ENCODE assay signal across 31 cellular contexts in the genomic region with DNA sequence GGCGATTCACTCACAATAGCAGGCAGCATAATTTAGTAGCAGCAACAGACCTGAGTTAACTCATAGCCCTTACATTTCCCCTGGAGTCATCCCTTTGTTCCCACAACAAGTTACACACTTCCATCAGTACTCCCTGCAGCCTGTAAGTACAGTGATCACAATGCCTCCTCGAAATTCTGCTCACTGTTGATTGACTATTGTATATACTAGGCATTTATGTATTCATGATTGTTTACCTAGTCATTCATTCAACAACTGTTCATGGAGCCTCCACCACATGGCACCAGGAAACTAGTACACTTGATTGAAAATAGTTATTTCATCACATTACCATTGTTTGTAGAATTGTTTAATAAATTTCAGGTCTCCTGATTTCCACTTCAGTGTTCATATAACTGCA.
A peak's percentile ranks its signal among the peaks of the same experiment; 100 is the strongest.
DNase-seq lines count a peak whose midpoint lies in the region; ATAC-seq, FAIRE-seq and TF ChIP-seq lines count a peak whose summit lies in the region.
"Had no signal": no experiment of that assay in that cellular context is flagged by ENCODE, and none has a peak within 500 bp of the region (broad histone marks: within the 10 kb centered on the region; RNA-seq: fewer than 3 reads in every experiment).

No MANE protein-coding gene starts in this region.

- no peaks in the 10 kb centered on the region for H3K36me3 ChIP-seq in mammary epithelial cell (ENCODE audit: insufficient read depth, low read length)
- H3K36me3 ChIP-seq in H1 (ENCODE audit: control insufficient read depth in 2 of 4, insufficient read depth in 4 of 4, low read length in 3 of 4): no peaks in the 10 kb centered on the region
- H3K36me3 ChIP-seq: HAP-1, right atrium auricular region, suprapubic skin, upper lobe of right lung had no signal

- dilution Hi-C loops in mammary epithelial cell (cut with HindIII; ENCODE audit: low sequenced_read_pairs): no loop called here

- H3K27ac Mint-ChIP-seq in MCF 10A (ENCODE audit: low read depth, unreplicated experiment): no peak overlapping the region
- H3K27ac Mint-ChIP-seq in T-cell: no peak overlapping the region
- H3K27ac Mint-ChIP-seq: activated CD4-positive, alpha-beta memory T cell treated with anti-CD3 and anti-CD28 coated beads for 36 hours; activated naive CD8-positive, alpha-beta T cell treated with anti-CD3 and anti-CD28 coated beads, Interleukin-2, amount 50 U/mL, for 24 hours; CD4-positive, alpha-beta T cell; effector memory CD8-positive, alpha-beta T cell; T-helper 2 cell treated with Interferon-gamma antibody and Interleukin-4, amounts not matched to agents 5 μg/mL and 100 μg/mL, for 36 hours had no signal

- BruUV-seq in mammary epithelial cell (replicated peaks; lab: Mats Ljungman, UMichigan) (no TSS peak), MCF 10A (replicated peaks; lab: Mats Ljungman, UMichigan) (no TSS peak)

- no peak overlapping the region for H2BK5ac ChIP-seq in H1 (ENCODE audit: low read depth, low read length)

- no peaks in the 10 kb centered on the region for H3K9me3 ChIP-seq in mammary epithelial cell (replicated peaks; ENCODE audit: insufficient read depth, low read length)
- H3K9me3 ChIP-seq in H1 (ENCODE audit: insufficient read depth in 2 of 2, low read depth in 1 of 2, low read length in 1 of 2): no peaks in the 10 kb centered on the region
- H3K9me3 ChIP-seq: HAP-1, right atrium auricular region, suprapubic skin, upper lobe of right lung had no signal

- H3K14ac ChIP-seq in H1 (ENCODE audit: insufficient read length): no peak overlapping the region

- H3K27ac ChIP-seq in mammary epithelial cell (ENCODE audit: insufficient read depth, low read depth, low read length) (no peak overlapping the region), H1 (ENCODE audit: low read depth, low read length) (no peak overlapping the region)
- H3K27ac ChIP-seq: right atrium auricular region, suprapubic skin, upper lobe of right lung had no signal

- TF ChIP-seq POLR2A in H1 (IDR thresholded peaks at IDR 0.05; ENCODE audit: control extremely low read depth in 1 of 2, low read depth in 2 of 2, low read length in 2 of 2): no peak

- H3K36me3 Mint-ChIP-seq in MCF 10A (ENCODE audit: insufficient read depth, unreplicated experiment) (no peaks in the 10 kb centered on the region), T-cell (no peaks in the 10 kb centered on the region)
- H3K36me3 Mint-ChIP-seq: activated CD4-positive, alpha-beta memory T cell treated with anti-CD3 and anti-CD28 coated beads for 36 hours had no signal

- H3K79me2 ChIP-seq in mammary epithelial cell (ENCODE audit: insufficient read depth, low read length) (no peaks in the 10 kb centered on the region), H1 (ENCODE audit: control insufficient read depth in 1 of 2, insufficient read depth in 2 of 2, low read length in 2 of 2) (no peaks in the 10 kb centered on the region)

- no peak overlapping the region for H4K91ac ChIP-seq in H1 (replicated peaks; ENCODE audit: insufficient read length, low read length)

- no peaks in the 10 kb centered on the region for H4K20me1 ChIP-seq in mammary epithelial cell (ENCODE audit: insufficient read depth, low read length)
- no peaks in the 10 kb centered on the region for H4K20me1 ChIP-seq in H1 (replicated peaks in 1 of 2; ENCODE audit: control insufficient read depth in 1 of 2, insufficient read depth in 2 of 2, low read length in 2 of 2)

- H2BK12ac ChIP-seq in H1 (ENCODE audit: low read depth, low read length): no peak overlapping the region

- H3K56ac ChIP-seq in H1 (replicated peaks; ENCODE audit: insufficient read length, low read depth, low read length): no peak overlapping the region

- H3K4me2 ChIP-seq in mammary epithelial cell (ENCODE audit: insufficient read depth, low read depth, low read length): no peak overlapping the region
- H3K4me2 ChIP-seq in H1 (ENCODE audit: insufficient read depth in 1 of 2, low read depth in 2 of 2, low read length in 2 of 2): no peak overlapping the region

- no peak overlapping the region for H4K5ac ChIP-seq in H1 (ENCODE audit: insufficient read length, low read depth, low read length)

- POLR2A ChIA-PET in MCF 10A (lab: Yijun Ruan, JAX) (interaction anchor here (0.6 to 1.1 kb wide), 2 partner anchors 17 to 154 kb away, joined by 3 read pairs; no protein-coding TSS in a partner anchor), H1 (lab: Charles Lee; ENCODE audit: partially characterized antibody) (no interaction called here), T-cell (lab: Charles Lee) (no interaction called here)

- H2AFZ ChIP-seq in mammary epithelial cell (ENCODE audit: low read depth, low read length): peak overlapping the region; percentile 0
- H2AFZ ChIP-seq in H1 (ENCODE audit: low read length): 0 out of 2 replicates have a peak overlapping the region, but pooled peaks have one; percentile 21

- no peak for ATAC-seq in HG03108 (IDR thresholded peaks at IDR 0.05; ENCODE audit: unreplicated experiment)
- no peak for ATAC-seq in T-cell (replicated peaks in 1 of 4)
- no peak for ATAC-seq in HG02759 (IDR thresholded peaks at IDR 0.05; ENCODE audit: unreplicated experiment)
- ATAC-seq: activated naive CD8-positive, alpha-beta T cell treated with anti-CD3 and anti-CD28 coated beads, Interleukin-2, amount 50 U/mL, for 24 hours; effector memory CD8-positive, alpha-beta T cell; K562; left lobe of liver; upper lobe of right lung had no signal

- no peak overlapping the region for H2BK120ac ChIP-seq in H1 (replicated peaks; ENCODE audit: low read depth, low read length)

- H3K9ac ChIP-seq in mammary epithelial cell (ENCODE audit: insufficient read depth, low read length) (no peak overlapping the region), H1 (replicated peaks in 1 of 4; ENCODE audit: extremely low read depth in 1 of 4, low read depth in 3 of 4, low read length in 3 of 4) (no peak overlapping the region)

- no peaks in the 10 kb centered on the region for H3K23me2 ChIP-seq in H1 (ENCODE audit: low read depth, low read length)

- H3K4me3 ChIP-seq in mammary epithelial cell (replicated peaks in 1 of 3; ENCODE audit: insufficient read depth in 1 of 3, low read depth in 2 of 3, low read length in 3 of 3) (no peak overlapping the region), H1 (ENCODE audit: extremely low read depth in 1 of 4, insufficient read depth in 2 of 4, low read depth in 3 of 4, low read length in 4 of 4) (no peak overlapping the region)
- H3K4me3 ChIP-seq: HAP-1, K562, right atrium auricular region, suprapubic skin, upper lobe of right lung had no signal

- FAIRE-seq in H1 (lab: Jason Lieb, UNC): no peak
- FAIRE-seq: D721Med, K562, small intestine had no signal

- no peak overlapping the region for H2AK5ac ChIP-seq in H1 (ENCODE audit: low read depth, low read length)

- no peak overlapping the region for H4K8ac ChIP-seq in H1 (ENCODE audit: extremely low read depth, insufficient read depth, low read length)

- H3K4me3 Mint-ChIP-seq in MCF 10A (ENCODE audit: unreplicated experiment) (no peak overlapping the region), T-cell (no peak overlapping the region)
- H3K4me3 Mint-ChIP-seq: activated CD4-positive, alpha-beta memory T cell treated with anti-CD3 and anti-CD28 coated beads for 36 hours; activated naive CD8-positive, alpha-beta T cell treated with anti-CD3 and anti-CD28 coated beads, Interleukin-2, amount 50 U/mL, for 24 hours; CD4-positive, alpha-beta T cell; effector memory CD8-positive, alpha-beta T cell; T-helper 2 cell treated with Interferon-gamma antibody and Interleukin-4, amounts not matched to agents 5 μg/mL and 100 μg/mL, for 36 hours had no signal

- CTCF ChIA-PET in mammary epithelial cell (lab: Charles Lee; ENCODE audit: low non-redundant PET) (no interaction called here), MCF 10A (lab: Yijun Ruan, JAX) (interaction anchor here (0.9 to 1.2 kb wide), 2 partner anchors 175 to 225 kb away, joined by 3 read pairs; no protein-coding TSS in a partner anchor), H1 (lab: Charles Lee; ENCODE audit: partially characterized antibody) (no interaction called here), T-cell (lab: Charles Lee) (no interaction called here)

- H3K4me1 Mint-ChIP-seq in MCF 10A (ENCODE audit: insufficient read depth, unreplicated experiment): no peaks in the 10 kb centered on the region
- no peaks in the 10 kb centered on the region for H3K4me1 Mint-ChIP-seq in T-cell

- no peak overlapping the region for H3K23ac ChIP-seq in H1 (ENCODE audit: insufficient read length)

- WGBS in mammary epithelial cell (ENCODE audit: low coverage, missing lambda C conversion rate): 77% methylated on average over 2 of the region's 2 CpGs
- WGBS in H1 (ENCODE audit: extremely low coverage in 1 of 2, insufficient coverage in 1 of 2, insufficient read length in 1 of 2, insufficient replicate concordance in 2 of 2, low coverage in 1 of 2, low lambda C conversion rate in 2 of 2, missing lambda C conversion rate in 1 of 2), 2 experiments: 87% methylated on average over 2 of the region's 2 CpGs; no CpG with 5 or more reads in 1 of the 2 experiments

- TF ChIP-seq CTCF in mammary epithelial cell (conservative IDR thresholded peaks at IDR 0.05 in 1 of 2, IDR thresholded peaks at IDR 0.05 in 1 of 2; ENCODE audit: extremely low read depth in 1 of 2, insufficient read depth in 1 of 2, low read depth in 1 of 2, low read length in 2 of 2): no peak
- no peak for TF ChIP-seq CTCF in MCF 10A (IDR thresholded peaks at IDR 0.05; ENCODE audit: unreplicated experiment)
- no peak for TF ChIP-seq CTCF in H1 (IDR thresholded peaks at IDR 0.05; ENCODE audit: control extremely low read depth in 1 of 3, insufficient read depth in 1 of 3, low read depth in 1 of 3, low read length in 3 of 3)

- H3K27me3 ChIP-seq in mammary epithelial cell (ENCODE audit: insufficient read depth, low read length): no peaks in the 10 kb centered on the region
- no peaks in the 10 kb centered on the region for H3K27me3 ChIP-seq in H1 (replicated peaks in 1 of 4; ENCODE audit: control insufficient read depth in 3 of 4, extremely low read depth in 1 of 4, insufficient read depth in 3 of 4, low read length in 3 of 4)
- H3K27me3 ChIP-seq: right atrium auricular region, suprapubic skin, upper lobe of right lung had no signal

- in situ Hi-C loops in mammary epithelial cell (cut with MboI; ENCODE audit: low sequenced_read_pairs in 2 of 2): loop anchor here in 1 of 2 donors (10.0 kb wide), 1 partner anchor 77 kb away; no protein-coding TSS in a partner anchor

- H3K9me3 Mint-ChIP-seq in MCF 10A (ENCODE audit: unreplicated experiment) (no peaks in the 10 kb centered on the region), T-cell (no peaks in the 10 kb centered on the region)
- H3K9me3 Mint-ChIP-seq: activated CD4-positive, alpha-beta memory T cell treated with anti-CD3 and anti-CD28 coated beads for 36 hours; activated naive CD8-positive, alpha-beta T cell treated with anti-CD3 and anti-CD28 coated beads, Interleukin-2, amount 50 U/mL, for 24 hours; CD4-positive, alpha-beta T cell; effector memory CD8-positive, alpha-beta T cell; T-helper 2 cell treated with Interferon-gamma antibody and Interleukin-4, amounts not matched to agents 5 μg/mL and 100 μg/mL, for 36 hours had no signal

- no peak overlapping the region for H2BK15ac ChIP-seq in H1 (ENCODE audit: low read length)

- TF ChIP-seq EP300 in H1 (IDR thresholded peaks at IDR 0.05; ENCODE audit: borderline replicate concordance in 1 of 2, low read depth in 2 of 2, low read length in 2 of 2): no peak

- no peaks in the 10 kb centered on the region for H3K4me1 ChIP-seq in mammary epithelial cell (ENCODE audit: insufficient read depth, low read length)
- peaks cover 0 to under 1% (median 0%) of the 10 kb centered on the region in 4 experiments; a peak in 1 of 7 replicates for H3K4me1 ChIP-seq in H1 (replicated peaks in 1 of 4; ENCODE audit: control insufficient read depth in 3 of 4, insufficient read depth in 4 of 4, low read length in 3 of 4)
- H3K4me1 ChIP-seq: HAP-1, right atrium auricular region, suprapubic skin, upper lobe of right lung had no signal

- intact Hi-C loops in mammary epithelial cell (cut with micrococcal nuclease) (no loop called here), MCF 10A (cut with micrococcal nuclease) (no loop called here)

- TF ChIP-seq RAD21 in H1 (IDR thresholded peaks at IDR 0.05 in 1 of 2, conservative IDR thresholded peaks at IDR 0.05 in 1 of 2; ENCODE audit: low read depth in 2 of 2, low read length in 2 of 2): no peak

- H3K27me3 Mint-ChIP-seq in MCF 10A (ENCODE audit: insufficient read depth, unreplicated experiment): no peaks in the 10 kb centered on the region
- no peaks in the 10 kb centered on the region for H3K27me3 Mint-ChIP-seq in T-cell
- H3K27me3 Mint-ChIP-seq: effector memory CD8-positive, alpha-beta T cell had no signal

- no peak overlapping the region for H3K18ac ChIP-seq in H1 (ENCODE audit: extremely low read depth, low read length)

- DNase-seq in mammary epithelial cell: no peak
- DNase-seq in MCF 10A (ENCODE audit: unreplicated experiment): no peak
- DNase-seq in NCI-H510A (lab: John Stamatoyannopoulos, UW): peak; percentile 11
- DNase-seq in H1 (ENCODE audit: low read depth in 1 of 2, low spot score in 2 of 2): no peak
- DNase-seq in T-cell: no peak
- no peak for DNase-seq in NOMO-1 treated with DMSO at 0.1 percent for 48 hours (lab: John Stamatoyannopoulos, UW; ENCODE audit: unreplicated experiment)
- DNase-seq: activated CD4-positive, alpha-beta memory T cell treated with anti-CD3 and anti-CD28 coated beads for 36 hours; activated CD4-positive, CD25-positive, alpha-beta regulatory T cell treated with anti-CD3 and anti-CD28 coated beads, Interleukin-2, amount 50 U/mL, for 72 hours; activated naive CD4-positive, alpha-beta T cell; activated naive CD8-positive, alpha-beta T cell treated with anti-CD3 and anti-CD28 coated beads, Interleukin-2, amount 50 U/mL, for 24 hours; caudate nucleus; CD4-positive, alpha-beta T cell; cortex of kidney; effector memory CD8-positive, alpha-beta T cell; EL; mesendoderm; NCI-H1105; NCI-H2029; NCI-H446; small intestine; stimulated activated naive CD4-positive, alpha-beta T cell; upper lobe of right lung had no signal

- no peak overlapping the region for H3K4ac ChIP-seq in H1 (replicated peaks; ENCODE audit: insufficient read length, low read depth, low read length)

- no peaks in the 10 kb centered on the region for H3K79me1 ChIP-seq in H1 (ENCODE audit: low read depth, low read length)

- H2BK20ac ChIP-seq in H1 (ENCODE audit: low read length): no peak overlapping the region
